ENCODE assay signal across 8 cellular contexts in genomic region chr12:104671407-104672095, GRCh38.
DNase-seq lines count a peak whose midpoint lies in the region; ATAC-seq lines count a peak whose summit lies in the region.

No MANE protein-coding gene starts in this region.

- peaks cover 21% of the 10 kb centered on the region for H3K36me3 Mint-ChIP-seq in activated CD8-positive, alpha-beta T cell treated with anti-CD3 and anti-CD28 coated beads, Interleukin-2, amount 10 ng/mL, durations not matched to agents 7 days and 5 days (ENCODE audit: low read depth)
- peaks cover 10% of the 10 kb centered on the region for H3K36me3 Mint-ChIP-seq in effector memory CD8-positive, alpha-beta T cell (ENCODE audit: insufficient read depth)

- H3K9me3 Mint-ChIP-seq in activated CD8-positive, alpha-beta T cell treated with anti-CD3 and anti-CD28 coated beads, Interleukin-2, amount 10 ng/mL, durations not matched to agents 7 days and 5 days (ENCODE audit: insufficient read depth) = no peaks in the 10 kb centered on the region
- H3K9me3 Mint-ChIP-seq in effector memory CD8-positive, alpha-beta T cell = no peaks in the 10 kb centered on the region

- H3K27me3 ChIP-seq in muscle layer of duodenum (ENCODE audit: low read depth, low read length) = no peaks in the 10 kb centered on the region

- H3K9me3 ChIP-seq in muscle layer of duodenum (ENCODE audit: control insufficient read depth in 1 of 2, low read length in 2 of 2) = no peaks in the 10 kb centered on the region

- H3K36me3 ChIP-seq in muscle layer of duodenum (ENCODE audit: control insufficient read depth in 1 of 2, insufficient read depth in 2 of 2, low read length in 2 of 2) = no peaks in the 10 kb centered on the region

- no peaks in the 10 kb centered on the region for H3K27me3 Mint-ChIP-seq in activated CD8-positive, alpha-beta T cell treated with anti-CD3 and anti-CD28 coated beads, Interleukin-2, amount 10 ng/mL, durations not matched to agents 7 days and 5 days (ENCODE audit: low read depth)
- no peaks in the 10 kb centered on the region for H3K27me3 Mint-ChIP-seq in effector memory CD8-positive, alpha-beta T cell

- H3K4me1 ChIP-seq in muscle layer of duodenum (ENCODE audit: control insufficient read depth in 1 of 2, insufficient read depth in 2 of 2, low read length in 2 of 2) = peaks cover 44 to 64% of the 10 kb centered on the region in 2 donors

- peak overlapping the region; percentile 57 for H3K27ac ChIP-seq in muscle layer of duodenum (ENCODE audit: low read length)

- H3K4me3 Mint-ChIP-seq in activated CD8-positive, alpha-beta T cell treated with anti-CD3 and anti-CD28 coated beads, Interleukin-2, amount 10 ng/mL, durations not matched to agents 7 days and 5 days = peak overlapping the region; percentile 65
- peak overlapping the region; percentile 61 to 62 for H3K4me3 Mint-ChIP-seq in effector memory CD8-positive, alpha-beta T cell

- H3K27ac Mint-ChIP-seq in activated CD8-positive, alpha-beta T cell treated with anti-CD3 and anti-CD28 coated beads, Interleukin-2, amount 10 ng/mL, durations not matched to agents 7 days and 5 days = peak overlapping the region; percentile 88
- H3K27ac Mint-ChIP-seq in effector memory CD8-positive, alpha-beta T cell = peak overlapping the region; percentile 92 to 94

- no peak overlapping the region for H3K4me3 ChIP-seq in muscle layer of duodenum (ENCODE audit: low read depth in 1 of 2, low read length in 2 of 2)

- DNase-seq in NCI-H2196 (lab: John Stamatoyannopoulos, UW; ENCODE audit: unreplicated experiment) = peak; percentile 61
- DNase-seq in activated CD8-positive, alpha-beta T cell treated with anti-CD3 and anti-CD28 coated beads, Interleukin-2, amount 10 ng/mL, durations not matched to agents 7 days and 5 days = peak; percentile 73
- DNase-seq in effector memory CD8-positive, alpha-beta T cell = peak; percentile 74 to 78 (median 77)
- DNase-seq in stimulated activated CD8-positive, alpha-beta memory T cell treated with anti-CD3 and anti-CD28 coated beads, Interleukin-7, amount 100 ng/mL, for 48 hours (ENCODE audit: extremely low read depth in 1 of 2, low read depth in 1 of 2) = peak; percentile 66 to 92
- DNase-seq in inferior parietal cortex (ENCODE audit: extremely low spot score) = no peak

- peaks cover 60% of the 10 kb centered on the region for H3K4me1 Mint-ChIP-seq in activated CD8-positive, alpha-beta T cell treated with anti-CD3 and anti-CD28 coated beads, Interleukin-2, amount 10 ng/mL, durations not matched to agents 7 days and 5 days (ENCODE audit: low read depth)
- H3K4me1 Mint-ChIP-seq in effector memory CD8-positive, alpha-beta T cell (ENCODE audit: low read depth in 2 of 2) = peaks cover 49 to 66% of the 10 kb centered on the region in 2 donors

- CTCF ChIA-PET in activated CD8-positive, alpha-beta T cell treated with anti-CD3 and anti-CD28 coated beads, Interleukin-2, amount 10 ng/mL, durations not matched to agents 7 days and 5 days (lab: Charles Lee) = interaction anchor here (0.7 to 2.9 kb wide), 9 partner anchors 10 to 290 kb away, joined by 3 to 11 read pairs (median 3); partner anchors contain the start of gene CHST11

- POLR2A ChIA-PET in activated CD8-positive, alpha-beta T cell treated with anti-CD3 and anti-CD28 coated beads, Interleukin-2, amount 10 ng/mL, durations not matched to agents 7 days and 5 days (lab: Charles Lee) = interaction anchor here (0.7 to 1.2 kb wide), 9 partner anchors 11 to 533 kb away, joined by 3 to 10 read pairs (median 3); partner anchors contain the start of gene NFYB

- ATAC-seq in GM18502 (IDR thresholded peaks at IDR 0.05; ENCODE audit: poor library complexity, unreplicated experiment) (peak; percentile 71), HG02642 (IDR thresholded peaks at IDR 0.05; ENCODE audit: poor library complexity, unreplicated experiment) (peak; percentile 70)
- peak; percentile 63 for ATAC-seq in activated CD8-positive, alpha-beta T cell treated with anti-CD3 and anti-CD28 coated beads, Interleukin-2, amount 10 ng/mL, durations not matched to agents 7 days and 5 days
- ATAC-seq in effector memory CD8-positive, alpha-beta T cell (replicated peaks) = peak; percentile 88
